Comparison of ENCODE assay signal across 21 cellular contexts in genomic region chr17:48873696-48874443, GRCh38. TPM values are rescaled to one million over a fixed set of nuclear protein-coding genes. Genes with fewer than 3 reads are reported as not detected.
DNase-seq lines count a peak whose midpoint lies in the region; ATAC-seq, FAIRE-seq and TF ChIP-seq lines count a peak whose summit lies in the region.
"Had no signal": no experiment of that assay in that cellular context is flagged by ENCODE, and none has a peak within 500 bp of the region (broad histone marks: within the 10 kb centered on the region; RNA-seq: fewer than 3 reads in every experiment).

No MANE protein-coding gene starts in this region.

- H3K79me1 ChIP-seq in mesendoderm (ENCODE audit: low read length) = no peaks in the 10 kb centered on the region

- H2AFZ ChIP-seq in K562 (ENCODE audit: low read depth, low read length) = no peak overlapping the region

- TF ChIP-seq RAD21 in K562 (CRISPR knock-in tag; conservative IDR thresholded peaks at IDR 0.05 in 1 of 2, IDR thresholded peaks at IDR 0.05 in 1 of 2) = no peak

- no TSS peak for BruUV-seq in K562 (replicated peaks; lab: Mats Ljungman, UMichigan)

- POLR2A ChIA-PET in HEK293 (lab: Yijun Ruan, JAX) = interaction anchor here (0.7 kb wide), 1 partner anchor 19 kb away, joined by 3 read pairs; the partner anchor contains the start of gene ATP5MC1
- POLR2A ChIA-PET in K562 (lab: Yijun Ruan, JAX) = interaction anchor here (0.8 kb wide), 1 partner anchor 58 kb away, joined by 3 read pairs; no protein-coding TSS in a partner anchor

- TF ChIP-seq CTCF in HEK293 (tag by site-specific recombination; IDR thresholded peaks at IDR 0.05) = no peak
- no peak for TF ChIP-seq CTCF in K562 (IDR thresholded peaks at IDR 0.05 in 2 of 3, conservative IDR thresholded peaks at IDR 0.05 in 1 of 3; ENCODE audit: insufficient read depth in 2 of 3, low read depth in 1 of 3, low read length in 3 of 3)
- TF ChIP-seq CTCF in thyroid gland (IDR thresholded peaks at IDR 0.05) = no peak

- H2AK5ac ChIP-seq in mesendoderm (ENCODE audit: low read length) = no peak overlapping the region

- H3K4me1 ChIP-seq in HEK293 (ENCODE audit: control insufficient read depth, insufficient read depth, low read length) (no peaks in the 10 kb centered on the region), K562 (replicated peaks in 1 of 2; ENCODE audit: control insufficient read depth in 2 of 2, insufficient read depth in 2 of 2, low read length in 2 of 2) (peaks cover 5 to 7% of the 10 kb centered on the region in 2 experiments; a peak in 3 of 5 replicates), mesendoderm (ENCODE audit: control insufficient read depth, low read depth, low read length) (peaks cover 12% of the 10 kb centered on the region), thyroid gland (peaks cover 0 to 26% of the 10 kb centered on the region in 2 donors)
- H3K4me1 ChIP-seq: BE2C had no signal

- 5% methylated on average over 5 of the region's 5 CpGs for WGBS in K562 (ENCODE audit: insufficient coverage, low coverage, missing lambda C conversion rate)
- WGBS in mesendoderm (ENCODE audit: extremely low coverage, insufficient coverage, low lambda C conversion rate) = no CpG with 5 or more reads among the region's 5 CpGs
- 63 to 67% methylated on average over 5 of the region's 5 CpGs for WGBS in thyroid gland, 2 donors

- no peaks in the 10 kb centered on the region for H3K9me1 ChIP-seq in K562 (ENCODE audit: control insufficient read depth, insufficient read depth, low read length)

- H3K79me2 ChIP-seq in K562 (ENCODE audit: control insufficient read depth, insufficient read depth, low read length) = no peaks in the 10 kb centered on the region
- no peaks in the 10 kb centered on the region for H3K79me2 ChIP-seq in mesendoderm (ENCODE audit: control insufficient read depth, insufficient read depth, low read length)

- no peak for TF ChIP-seq EP300 in K562 (IDR thresholded peaks at IDR 0.05; ENCODE audit: low read length)

- intact Hi-C loops in K562 (cut with micrococcal nuclease) (no loop called here), thyroid gland (cut with DNase I) (no loop called here)

- H3K9me3 ChIP-seq in HEK293 (ENCODE audit: control insufficient read depth, insufficient read depth, low read depth, low read length) (no peaks in the 10 kb centered on the region), K562 (replicated peaks; ENCODE audit: control insufficient read depth, insufficient read depth, low read depth, low read length) (no peaks in the 10 kb centered on the region), thyroid gland (no peaks in the 10 kb centered on the region)
- H3K9me3 ChIP-seq: BE2C, SJCRH30 had no signal

- no peaks in the 10 kb centered on the region; the same call in 1 of the 2 replicates for H4K20me1 ChIP-seq in K562 (replicated peaks; ENCODE audit: control insufficient read depth, insufficient read depth, low read length)

- no peaks in the 10 kb centered on the region for H3K36me3 ChIP-seq in HEK293 (ENCODE audit: control insufficient read depth in 2 of 2, insufficient read depth in 1 of 2, low read length in 2 of 2)
- no peaks in the 10 kb centered on the region for H3K36me3 ChIP-seq in K562 (ENCODE audit: control insufficient read depth, insufficient read depth, low read length)
- no peaks in the 10 kb centered on the region for H3K36me3 ChIP-seq in mesendoderm (ENCODE audit: control insufficient read depth, insufficient read depth, low read length)
- H3K36me3 ChIP-seq in thyroid gland = no peaks in the 10 kb centered on the region
- H3K36me3 ChIP-seq: BE2C, SJCRH30 had no signal

- no peak overlapping the region for H2BK120ac ChIP-seq in mesendoderm (ENCODE audit: low read depth, low read length)

- no peak overlapping the region for H3K4ac ChIP-seq in mesendoderm (ENCODE audit: low read depth, low read length)

- peak overlapping the region; percentile 1 for H3K56ac ChIP-seq in mesendoderm (ENCODE audit: low read length)

- CTCF ChIA-PET in HEK293 (lab: Yijun Ruan, JAX) = interaction anchor here (0.6 to 14.7 kb wide), 11 partner anchors 11 to 210 kb away, joined by 3 to 336 read pairs (median 10); no protein-coding TSS in a partner anchor
- CTCF ChIA-PET in K562 (lab: Yijun Ruan, JAX; ENCODE audit: low intra/inter-chr PET ratio) = interaction anchor here (0.7 kb wide), 1 partner anchor 140 kb away, joined by 3 read pairs; no protein-coding TSS in a partner anchor

- H3K23ac ChIP-seq in mesendoderm (ENCODE audit: low read length) = no peak overlapping the region

- FAIRE-seq in K562 (lab: Jason Lieb, UNC) = no peak
- FAIRE-seq: GM12878 had no signal

- H3K18ac ChIP-seq in mesendoderm (ENCODE audit: low read length) = no peak overlapping the region

- ATAC-seq in K562 = no peak
- ATAC-seq: activated CD4-positive, CD25-positive, alpha-beta regulatory T cell treated with anti-CD3 and anti-CD28 coated beads, Interleukin-2, amount 50 U/mL, for 24 hours; GM12878 had no signal

- no peak for DNase-seq in K562 (ENCODE audit: extremely low read depth in 1 of 4, low spot score in 3 of 4)
- peak; percentile 70 for DNase-seq in mesendoderm
- DNase-seq in thyroid gland = no peak
- no peak for DNase-seq in kidney glomerular epithelial cell (lab: John Stamatoyannopoulos, UW)
- DNase-seq in SIG-M5 (lab: John Stamatoyannopoulos, UW) = no peak
- no peak for DNase-seq in stimulated activated naive CD4-positive, alpha-beta T cell (lab: John Stamatoyannopoulos, UW)
- DNase-seq: activated naive CD8-positive, alpha-beta T cell treated with anti-CD3 and anti-CD28 coated beads, Interleukin-2, amount 10 ng/mL, durations not matched to agents 7 days and 5 days; BE2C; GF-D8; HFFc6; NCI-H2107; NCI-H526 treated with DMSO at 0.1 percent for 48 hours; stimulated activated naive CD4-positive, alpha-beta T cell treated with Interleukin-2 at 50 U/mL for 16 hours had no signal

- no peak overlapping the region for H3K27ac ChIP-seq in HEK293 (ENCODE audit: extremely low read depth, low read depth, low read length)
- no peak overlapping the region for H3K27ac ChIP-seq in K562 (ENCODE audit: extremely low read depth, low read depth, low read length)
- peak overlapping the region; percentile 63 for H3K27ac ChIP-seq in mesendoderm (ENCODE audit: low read depth, low read length)
- peak overlapping the region; percentile 26 to 44 (median 27) for H3K27ac ChIP-seq in thyroid gland
- H3K27ac ChIP-seq: SJCRH30 had no signal

- H4K8ac ChIP-seq in mesendoderm (ENCODE audit: low read depth, low read length) = no peak overlapping the region

- H3K4me3 ChIP-seq in HEK293 (ENCODE audit: low read depth, low read length) = no peak overlapping the region
- no peak overlapping the region for H3K4me3 ChIP-seq in K562
- H3K4me3 ChIP-seq in mesendoderm (ENCODE audit: low read length) = no peak overlapping the region
- H3K4me3 ChIP-seq in thyroid gland (replicated peaks in 1 of 3) = no peak overlapping the region
- H3K4me3 ChIP-seq: GM12878, SJCRH30 had no signal

- no peak overlapping the region for H2BK5ac ChIP-seq in mesendoderm (ENCODE audit: low read length)

- H3K27me3 ChIP-seq in K562 (ENCODE audit: control insufficient read depth in 2 of 2, insufficient read depth in 2 of 2, low read length in 2 of 2) = peaks cover 6 to 33% of the 10 kb centered on the region in 2 experiments; a peak in 3 of 5 replicates
- no peaks in the 10 kb centered on the region for H3K27me3 ChIP-seq in mesendoderm (ENCODE audit: insufficient read depth, low read length, poor library complexity)
- H3K27me3 ChIP-seq in thyroid gland = no peaks in the 10 kb centered on the region
- H3K27me3 ChIP-seq: SJCRH30 had no signal

- H3K4me2 ChIP-seq in K562 (ENCODE audit: insufficient read depth, low read length) (no peak overlapping the region), mesendoderm (ENCODE audit: low read length) (no peak overlapping the region)

- no peak overlapping the region for H3K9ac ChIP-seq in K562 (ENCODE audit: insufficient read depth in 1 of 2, low read depth in 2 of 2, low read length in 2 of 2)
- no peak overlapping the region for H3K9ac ChIP-seq in mesendoderm (ENCODE audit: low read length)

- no peak for TF ChIP-seq POLR2A in K562 (conservative IDR thresholded peaks at IDR 0.05)
- TF ChIP-seq POLR2A in thyroid gland (IDR thresholded peaks at IDR 0.05) = no peak

- no peak overlapping the region for H4K5ac ChIP-seq in mesendoderm (ENCODE audit: low read length)

- H2BK15ac ChIP-seq in mesendoderm (replicated peaks; ENCODE audit: low read depth) = no peak overlapping the region

- in situ Hi-C loops in K562 (cut with MboI) = no loop called here

RNA-seq across cellular contexts. Expression of gene ATP5MC1, which starts 18.7 kb away (rescaled TPM):
- total RNA-seq in K562 (2011; cell fraction: chromatin; rRNA removed; ENCODE audit: low replicate concordance) = 35.2 and 57.1 TPM in 2 replicates
- total RNA-seq in K562 (2011; cell fraction: nucleolus; rRNA removed) = 67.1 and 89.4 TPM in 2 replicates
- 73.1 and 76.9 TPM in 2 replicates for total RNA-seq in K562 (2011; cell fraction: nucleoplasm; rRNA removed)
- 159 and 236 TPM in 2 replicates for total RNA-seq in K562 (2014; rRNA removed)
- total RNA-seq in K562 (2014; rRNA removed; fragmentation: Illumina TruSeq; extraction: Trizol) = 375 and 378 TPM in 2 replicates
- 440 and 490 TPM in 2 replicates for total RNA-seq in K562 (2015; rRNA removed; fragmentation: Illumina TruSeq; extraction: Trizol)
- 181 and 187 TPM in 2 replicates for total RNA-seq in K562 (2021)
- 426 and 446 TPM in 2 replicates for polyA plus RNA-seq in K562 (2011; rRNA removed)
- polyA plus RNA-seq in K562 (2011; cell fraction: cytosol; rRNA removed) = 1,075 and 1,305 TPM in 2 replicates
- 217 and 220 TPM in 2 replicates for polyA plus RNA-seq in K562 (2011; cell fraction: nucleus; rRNA removed)
- 282 and 515 TPM in 2 replicates for polyA plus RNA-seq in K562 (2012)
- polyA plus RNA-seq in K562 (2014; fragmentation: Illumina TruSeq; extraction: Trizol) = 508 and 534 TPM in 2 replicates
- polyA plus RNA-seq in K562 (2014; fragmentation: Nextera tagmentation; extraction: Ambion mirVana) = 1,000 to 10,000 TPM; 1,208 to 1,488 TPM
- polyA plus RNA-seq in K562 (2014; rRNA removed) = 334 and 377 TPM in 2 replicates
- polyA minus RNA-seq in K562 (2011; rRNA and poly(A)+ RNA removed) = 80.2 and 99.5 TPM in 2 replicates
- polyA minus RNA-seq in K562 (2011; cell fraction: cytosol; rRNA and poly(A)+ RNA removed) = 57.5 and 78.9 TPM in 2 replicates
- 21.3 and 37.3 TPM in 2 replicates for polyA minus RNA-seq in K562 (2011; cell fraction: nucleus; rRNA and poly(A)+ RNA removed)
- 153 TPM for polyA plus RNA-seq in mesendoderm (2013, experiment 1 of 2)
- 158 TPM for polyA plus RNA-seq in mesendoderm (2013, experiment 2 of 2)
- total RNA-seq in thyroid gland = 100 to 1,000 TPM in 2 of 4 donors, 10 to 100 TPM in 2; 48.6 to 317 (median 133) TPM

RNA-seq across cellular contexts. Expression of gene UBE2Z, which starts 34.3 kb away (rescaled TPM):
- 182 and 197 TPM in 2 replicates for total RNA-seq in K562 (2011; cell fraction: chromatin; rRNA removed; ENCODE audit: low replicate concordance)
- total RNA-seq in K562 (2011; cell fraction: nucleolus; rRNA removed) = 99.5 and 104 TPM in 2 replicates
- total RNA-seq in K562 (2011; cell fraction: nucleoplasm; rRNA removed) = 156 and 243 TPM in 2 replicates
- total RNA-seq in K562 (2014; rRNA removed) (28.3 and 35.2 TPM in 2 replicates), K562 (2014; rRNA removed; fragmentation: Illumina TruSeq; extraction: Trizol) (32.4 and 35.3 TPM in 2 replicates), K562 (2015; rRNA removed; fragmentation: Illumina TruSeq; extraction: Trizol) (38.2 and 38.5 TPM in 2 replicates), K562 (2021) (42.2 and 48.2 TPM in 2 replicates), thyroid gland (100 to 1,000 TPM in 2 of 4 donors, 10 to 100 TPM in 2; 80.9 to 103 (median 99.0) TPM)
- polyA plus RNA-seq in K562 (2011; rRNA removed) (79.9 and 89.0 TPM in 2 replicates), K562 (2014; fragmentation: Illumina TruSeq; extraction: Trizol) (46.0 and 54.8 TPM in 2 replicates), K562 (2014; fragmentation: Nextera tagmentation; extraction: Ambion mirVana) (10 to 100 TPM; 11.8 to 15.0 TPM), K562 (2014; rRNA removed) (43.9 and 45.9 TPM in 2 replicates)
- polyA plus RNA-seq in K562 (2011; cell fraction: cytosol; rRNA removed) = 69.0 and 70.8 TPM in 2 replicates
- 115 and 121 TPM in 2 replicates for polyA plus RNA-seq in K562 (2011; cell fraction: nucleus; rRNA removed)
- 39.3 and 41.0 TPM in 2 replicates for polyA plus RNA-seq in K562 (2012)
- polyA minus RNA-seq in K562 (2011; rRNA and poly(A)+ RNA removed) = 70.7 and 82.0 TPM in 2 replicates
- polyA minus RNA-seq in K562 (2011; cell fraction: cytosol; rRNA and poly(A)+ RNA removed) = 36.6 and 52.0 TPM in 2 replicates
- 26.9 and 43.7 TPM in 2 replicates for polyA minus RNA-seq in K562 (2011; cell fraction: nucleus; rRNA and poly(A)+ RNA removed)
- polyA plus RNA-seq in mesendoderm (2013, experiment 1 of 2) = 52.0 TPM
- 52.4 TPM for polyA plus RNA-seq in mesendoderm (2013, experiment 2 of 2)

RNA-seq across cellular contexts. Expression of gene CALCOCO2, which starts 43.0 kb away (rescaled TPM):
- 99.5 and 212 TPM in 2 replicates for total RNA-seq in K562 (2011; cell fraction: chromatin; rRNA removed; ENCODE audit: low replicate concordance)
- 64.4 and 72.4 TPM in 2 replicates for total RNA-seq in K562 (2011; cell fraction: nucleolus; rRNA removed)
- 126 and 140 TPM in 2 replicates for total RNA-seq in K562 (2011; cell fraction: nucleoplasm; rRNA removed)
- total RNA-seq in K562 (2014; rRNA removed) (24.1 and 24.8 TPM in 2 replicates), K562 (2014; rRNA removed; fragmentation: Illumina TruSeq; extraction: Trizol) (71.1 and 87.2 TPM in 2 replicates), K562 (2015; rRNA removed; fragmentation: Illumina TruSeq; extraction: Trizol) (38.4 and 39.8 TPM in 2 replicates), K562 (2021) (67.5 and 69.4 TPM in 2 replicates), thyroid gland (100 to 1,000 TPM; 111 to 163 (median 139) TPM)
- polyA plus RNA-seq in K562 (2011; rRNA removed) (87.3 and 117 TPM in 2 replicates), K562 (2014; fragmentation: Illumina TruSeq; extraction: Trizol) (74.7 and 79.9 TPM in 2 replicates), K562 (2014; fragmentation: Nextera tagmentation; extraction: Ambion mirVana) (10 to 100 TPM; 34.6 to 85.9 TPM), K562 (2014; rRNA removed) (52.9 and 63.2 TPM in 2 replicates)
- 28.1 and 43.7 TPM in 2 replicates for polyA plus RNA-seq in K562 (2011; cell fraction: cytosol; rRNA removed)
- polyA plus RNA-seq in K562 (2011; cell fraction: nucleus; rRNA removed) = 90.8 and 154 TPM in 2 replicates
- 61.5 and 168 TPM in 2 replicates for polyA plus RNA-seq in K562 (2012)
- polyA minus RNA-seq in K562 (2011; rRNA and poly(A)+ RNA removed) = 160 and 191 TPM in 2 replicates
- 37.6 and 58.6 TPM in 2 replicates for polyA minus RNA-seq in K562 (2011; cell fraction: cytosol; rRNA and poly(A)+ RNA removed)
- 24.8 and 62.5 TPM in 2 replicates for polyA minus RNA-seq in K562 (2011; cell fraction: nucleus; rRNA and poly(A)+ RNA removed)
- 10.3 TPM for polyA plus RNA-seq in mesendoderm (2013, experiment 1 of 2)
- polyA plus RNA-seq in mesendoderm (2013, experiment 2 of 2) = 12.1 TPM

RNA-seq across cellular contexts. Expression of gene TTLL6, which starts 56.8 kb away (rescaled TPM):
- not detected in 2 replicates for total RNA-seq in K562 (2011; cell fraction: chromatin; rRNA removed; ENCODE audit: low replicate concordance)
- not detected in 2 replicates for total RNA-seq in K562 (2011; cell fraction: nucleolus; rRNA removed)
- not detected in 2 replicates for total RNA-seq in K562 (2011; cell fraction: nucleoplasm; rRNA removed)
- total RNA-seq in K562 (2014; rRNA removed) (0.05 TPM in 1 of 2 replicates, not detected in the other), K562 (2014; rRNA removed; fragmentation: Illumina TruSeq; extraction: Trizol) (not detected in 2 replicates), K562 (2015; rRNA removed; fragmentation: Illumina TruSeq; extraction: Trizol) (not detected in 2 replicates), K562 (2021) (not detected in 2 replicates), thyroid gland (1 to 10 TPM in 2 of 4 donors, under 1 TPM in 2; 0.34 to 1.2 (median 0.89) TPM)
- polyA plus RNA-seq in K562 (2011; rRNA removed) (not detected in 2 replicates), K562 (2014; fragmentation: Illumina TruSeq; extraction: Trizol) (not detected in 2 replicates), K562 (2014; fragmentation: Nextera tagmentation; extraction: Ambion mirVana) (not detected), K562 (2014; rRNA removed) (not detected in 2 replicates)
- not detected in 2 replicates for polyA plus RNA-seq in K562 (2011; cell fraction: cytosol; rRNA removed)
- polyA plus RNA-seq in K562 (2011; cell fraction: nucleus; rRNA removed) = not detected in 2 replicates
- polyA plus RNA-seq in K562 (2012) = not detected in 2 replicates
- not detected in 2 replicates for polyA minus RNA-seq in K562 (2011; rRNA and poly(A)+ RNA removed)
- not detected in 2 replicates for polyA minus RNA-seq in K562 (2011; cell fraction: cytosol; rRNA and poly(A)+ RNA removed)
- not detected in 2 replicates for polyA minus RNA-seq in K562 (2011; cell fraction: nucleus; rRNA and poly(A)+ RNA removed)
- 0.14 TPM for polyA plus RNA-seq in mesendoderm (2013, experiment 1 of 2)
- 0.25 TPM for polyA plus RNA-seq in mesendoderm (2013, experiment 2 of 2)
- total RNA-seq: activated CD8-positive, alpha-beta memory T cell treated with anti-CD3 and anti-CD28 coated beads for 36 hours; activated naive CD8-positive, alpha-beta T cell treated with anti-CD3 and anti-CD28 coated beads, Interleukin-2, amount 10 ng/mL, durations not matched to agents 7 days and 5 days; activated T-helper 1 cell treated with anti-CD3 and anti-CD28 coated beads, Interleukin-12 subunit alpha, Interleukin-12 subunit beta, Interleukin-2, Interleukin-4 antibody, amounts not matched to agents 30 ng/mL and 10 ng/mL and 1 ng/mL, durations not matched to agents 14 hours and 24 hours and 36 hours; epithelial cell of proximal tubule; glomerular endothelial cell; HFFc6 had no signal

Comparison
In these comparisons a context has a peak if more than half of its experiments do, and no peak if none do; other contexts are left out.
1. H3K27ac ChIP-seq: peak in mesendoderm (single experiment) and thyroid gland (3 of 3); none in HEK293 (single experiment) and K562 (single experiment).